8 cellular contexts compared by ENCODE assay signal in genomic region chr9:72521011-72521410, GRCh38. TPM values are rescaled to one million over a fixed set of nuclear protein-coding genes. Genes with fewer than 3 reads are reported as not detected.
"Had no signal": no experiment of that assay in that cellular context is flagged by ENCODE, and none has a peak within 500 bp of the region (broad histone marks: within the 10 kb centered on the region; RNA-seq: fewer than 3 reads in every experiment).

No MANE protein-coding gene starts in this region.

RNA-seq across cellular contexts. Expression of gene TMC1, which starts 0.4 kb away (rescaled TPM):
- total RNA-seq: kidney epithelial cell, left ventricle myocardium superior, liver, lower lobe of right lung, mammary epithelial cell, mesothelial cell of epicardium, mucosa of gallbladder had no signal
- polyA plus RNA-seq: immature natural killer cell had no signal
